Comparison of ENCODE assay signal across 8 cellular contexts in genomic region chr4:41256740-41257256, GRCh38. TPM values are rescaled to one million over a fixed set of nuclear protein-coding genes. Genes with fewer than 3 reads are reported as not detected.
DNase-seq lines count a peak whose midpoint lies in the region; ATAC-seq and TF ChIP-seq lines count a peak whose summit lies in the region.

TSS of gene UCHL1 (plus strand) at chr4:41256928. CDS start at chr4:41256977, 49 bp downstream.

- peaks cover 3% of the 10 kb centered on the region for H3K27me3 ChIP-seq in adrenal gland

- TF ChIP-seq CTCF in adrenal gland (IDR thresholded peaks at IDR 0.05), result no peak
- TF ChIP-seq CTCF in omental fat pad (IDR thresholded peaks at IDR 0.05), result no peak

- no peaks in the 10 kb centered on the region for H3K9me3 ChIP-seq in adrenal gland (replicated peaks in 1 of 3)

- H3K27ac ChIP-seq in adrenal gland, result peak within 1 kb of the TSS in 1 of 5 donors; percentile 40

- H3K4me1 ChIP-seq in adrenal gland (replicated peaks in 1 of 2), result peaks cover 12 to 14% of the 10 kb centered on the region in 2 donors

- TF ChIP-seq POLR2A in adrenal gland (IDR thresholded peaks at IDR 0.05), result peak in 1 of 2 donors; percentile 63

- no peaks in the 10 kb centered on the region for H3K36me3 ChIP-seq in adrenal gland (replicated peaks in 1 of 2)

- DNase-seq in SIG-M5 treated with dmso at 0.1 percent for 504 hours (lab: John Stamatoyannopoulos, UW; ENCODE audit: unreplicated experiment) (peak; percentile 47), SIG-M5 (lab: John Stamatoyannopoulos, UW) (no peak), NCI-H2196 (lab: John Stamatoyannopoulos, UW; ENCODE audit: unreplicated experiment) (peak; percentile 87), adrenal gland (peak in 6 of 7 donors; percentile 8 to 90 (median 32)), cardiac septum (ENCODE audit: low spot score) (no peak), omental fat pad (ENCODE audit: low spot score) (no peak), activated gamma-delta T cell (lab: John Stamatoyannopoulos, UW) (no peak)

- ATAC-seq in HG02870 (IDR thresholded peaks at IDR 0.05; ENCODE audit: unreplicated experiment) (peak; percentile 62), omental fat pad (ENCODE audit: low FRiP score) (peak; percentile 67)

- H3K4me3 ChIP-seq in adrenal gland, result peak within 1 kb of the TSS in 2 of 4 donors; percentile 18 to 69

- WGBS in adrenal gland, 4 donors, result 3 to 5% (median 3%) methylated on average over 28 to 55 of the region's 55 CpGs

- intact Hi-C loops in adrenal gland (cut with DNase I), result no loop called here
- intact Hi-C loops in cardiac septum (cut with DNase I), result loop anchor here (10.0 kb wide), 1 partner anchor 628 kb away; no protein-coding TSS in a partner anchor

RNA-seq across cellular contexts. Expression of gene UCHL1, which starts in this region (rescaled TPM):
- total RNA-seq in adrenal gland (100 to 1,000 TPM in 1 of 8 donors, 10 to 100 TPM in 7; 12.1 to 509 (median 52.0) TPM), cardiac septum (76.8 TPM), omental fat pad (100 to 1,000 TPM in 3 of 4 donors, 10 to 100 TPM in 1; 15.3 to 205 (median 163) TPM)
- 100 to 1,000 TPM in 2 of 3 donors, 10 to 100 TPM in 1; 87.6 to 175 (median 145) TPM for polyA plus RNA-seq in adrenal gland

Comparison
In these comparisons a context has a peak if more than half of its experiments do, and no peak if none do; other contexts are left out.
1. DNase-seq: peak in SIG-M5 treated with dmso at 0.1 percent for 504 hours (single experiment), NCI-H2196 (single experiment) and adrenal gland (6 of 7); none in SIG-M5 (single experiment), cardiac septum (single experiment), omental fat pad (single experiment) and activated gamma-delta T cell (single experiment).